ENCODE assay signal across 8 cellular contexts in genomic region chr9:129437626-129438323, GRCh38.
DNase-seq lines count a peak whose midpoint lies in the region; ATAC-seq and TF ChIP-seq lines count a peak whose summit lies in the region.

No MANE protein-coding gene starts in this region.

- no peaks in the 10 kb centered on the region for H3K36me3 Mint-ChIP-seq in neural progenitor cell

- H3K27me3 Mint-ChIP-seq in neural progenitor cell (ENCODE audit: insufficient read depth, low read depth) = peaks cover 42% of the 10 kb centered on the region

- DNase-seq in Peyer's patch (no peak), esophagus muscularis mucosa (ENCODE audit: extremely low spot score) (no peak), neural progenitor cell (ENCODE audit: low spot score) (peak; percentile 46), NCI-H748 treated with DMSO at 0.1 percent for 48 hours (lab: John Stamatoyannopoulos, UW) (no peak), NK-92 (lab: John Stamatoyannopoulos, UW; ENCODE audit: unreplicated experiment) (no peak)

- H3K27ac ChIP-seq in BLaER1 (no peak overlapping the region), Peyer's patch (peak overlapping the region in 3 of 4 donors; percentile 7 to 49 (median 46)), esophagus muscularis mucosa (replicated peaks in 1 of 4) (peak overlapping the region; percentile 65 to 77 (median 74)), neural progenitor cell (no peak overlapping the region)

- H3K4me2 ChIP-seq in BLaER1 = peak overlapping the region; percentile 75
- peak overlapping the region; percentile 100 for H3K4me2 ChIP-seq in neural progenitor cell

- TF ChIP-seq EP300 in esophagus muscularis mucosa (IDR thresholded peaks at IDR 0.05) = no peak

- no peaks in the 10 kb centered on the region for H3K9me3 Mint-ChIP-seq in neural progenitor cell

- peaks cover 54% of the 10 kb centered on the region for H3K27me3 ChIP-seq in BLaER1
- peaks cover 0 to 7% of the 10 kb centered on the region in 2 donors for H3K27me3 ChIP-seq in Peyer's patch
- no peaks in the 10 kb centered on the region for H3K27me3 ChIP-seq in esophagus muscularis mucosa
- H3K27me3 ChIP-seq in neural progenitor cell = peaks cover 51% of the 10 kb centered on the region

- H3K9me3 ChIP-seq in BLaER1 (peaks cover 5% of the 10 kb centered on the region; the same call in 1 of the 2 replicates), Peyer's patch (no peaks in the 10 kb centered on the region), esophagus muscularis mucosa (no peaks in the 10 kb centered on the region), neural progenitor cell (ENCODE audit: low read depth) (no peaks in the 10 kb centered on the region)

- H3K4me1 ChIP-seq in BLaER1 (peaks cover 46% of the 10 kb centered on the region), Peyer's patch (peaks cover 0 to 26% (median 10%) of the 10 kb centered on the region in 4 donors), esophagus muscularis mucosa (peaks cover 15 to 36% (median 25%) of the 10 kb centered on the region in 4 donors), neural progenitor cell (peaks cover 33% of the 10 kb centered on the region)

- H3K4me3 ChIP-seq in BLaER1 (peak overlapping the region; percentile 64), Peyer's patch (peak overlapping the region; percentile 37 to 55 (median 48)), esophagus muscularis mucosa (peak overlapping the region; percentile 62 to 73 (median 64)), neural progenitor cell (peak overlapping the region; percentile 55)

- H3K9ac ChIP-seq in BLaER1 = no peak overlapping the region
- no peak overlapping the region for H3K9ac ChIP-seq in neural progenitor cell

- intact Hi-C loops in esophagus muscularis mucosa (cut with DNase I) = no loop called here

- 25% methylated on average over 20 of the region's 25 CpGs for WGBS in esophagus muscularis mucosa

- H3K27ac Mint-ChIP-seq in neural progenitor cell = peak overlapping the region; percentile 79

- H2AFZ ChIP-seq in neural progenitor cell (replicated peaks) = peak overlapping the region; percentile 82

- ATAC-seq in HG03521 (IDR thresholded peaks at IDR 0.05; ENCODE audit: unreplicated experiment) (no peak), HG03159 (IDR thresholded peaks at IDR 0.05; ENCODE audit: unreplicated experiment) (no peak)

- peak overlapping the region; percentile 79 for H3K4me3 Mint-ChIP-seq in neural progenitor cell

- H3F3A ChIP-seq in neural progenitor cell (ENCODE audit: low read depth) = peaks cover 63% of the 10 kb centered on the region

- no peaks in the 10 kb centered on the region for H3K79me2 ChIP-seq in neural progenitor cell (ENCODE audit: low read depth)

- TF ChIP-seq POLR2A in Peyer's patch (IDR thresholded peaks at IDR 0.05) (no peak), esophagus muscularis mucosa (IDR thresholded peaks at IDR 0.05; ENCODE audit: low read depth) (no peak)

- TF ChIP-seq CTCF in Peyer's patch (IDR thresholded peaks at IDR 0.05) = no peak
- TF ChIP-seq CTCF in esophagus muscularis mucosa (IDR thresholded peaks at IDR 0.05) = peak in 1 of 3 experiments; percentile 2
- TF ChIP-seq CTCF in neural progenitor cell (IDR thresholded peaks at IDR 0.05) = no peak

- 0 out of 2 replicates have a peak, but pooled peaks cover 8% of the 10 kb centered on the region for H4K20me1 ChIP-seq in BLaER1
- H4K20me1 ChIP-seq in neural progenitor cell (ENCODE audit: low read depth) = no peaks in the 10 kb centered on the region

- H3K4me1 Mint-ChIP-seq in neural progenitor cell = peaks cover 65% of the 10 kb centered on the region

- H3K36me3 ChIP-seq in BLaER1 = no peaks in the 10 kb centered on the region
- H3K36me3 ChIP-seq in Peyer's patch = no peaks in the 10 kb centered on the region
- H3K36me3 ChIP-seq in esophagus muscularis mucosa = no peaks in the 10 kb centered on the region
- H3K36me3 ChIP-seq in neural progenitor cell = no peaks in the 10 kb centered on the region

Comparison
In these comparisons a context has a peak if more than half of its experiments do, and no peak if none do; other contexts are left out.
1. H3K27ac ChIP-seq: peak in Peyer's patch (3 of 4) and esophagus muscularis mucosa (4 of 4); none in BLaER1 (single experiment) and neural progenitor cell (single experiment).
2. Peak in every context shown above with its lines, with median percentiles within 50 percentile points of each other: H3K4me3 ChIP-seq.